In the genomic region with DNA sequence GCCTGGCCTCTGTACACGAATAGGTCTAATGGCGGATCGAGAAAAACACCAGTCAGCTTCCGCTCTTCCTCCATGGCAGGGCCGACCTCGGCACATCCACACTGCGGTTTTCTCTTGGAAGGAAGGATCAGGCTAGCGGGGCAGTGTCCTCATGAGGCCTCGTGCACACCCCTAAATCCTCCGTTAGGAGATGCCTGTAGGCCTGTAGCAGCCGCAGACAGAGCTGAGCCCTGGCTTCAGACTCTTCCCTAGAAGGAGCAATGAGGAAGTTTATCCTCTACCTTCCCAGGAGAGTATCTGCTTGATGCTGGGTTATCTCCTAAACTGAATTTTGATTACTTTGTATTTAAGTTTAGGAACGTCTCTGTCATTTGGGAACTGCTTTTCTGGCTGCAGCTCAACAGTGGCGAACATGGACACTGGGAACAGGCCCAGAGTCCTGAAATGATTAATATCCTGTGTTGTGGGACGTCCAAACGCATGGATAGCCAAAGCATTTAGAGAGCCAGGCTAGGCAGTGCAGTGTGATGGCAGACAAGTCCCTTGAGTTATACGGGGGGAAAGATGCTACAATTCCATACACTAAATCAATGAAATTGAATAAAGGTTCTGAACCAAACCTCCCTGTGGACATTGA, we compare ENCODE assay signal across 10 cellular contexts. TPM values are rescaled to one million over a fixed set of nuclear protein-coding genes. Genes with fewer than 3 reads are reported as not detected.
DNase-seq lines count a peak whose midpoint lies in the region; ATAC-seq and TF ChIP-seq lines count a peak whose summit lies in the region.
"Had no signal": no experiment of that assay in that cellular context is flagged by ENCODE, and none has a peak within 500 bp of the region (broad histone marks: within the 10 kb centered on the region; RNA-seq: fewer than 3 reads in every experiment).

No MANE protein-coding gene starts in this region.

- H3K9me3 Mint-ChIP-seq in MCF 10A (ENCODE audit: unreplicated experiment), result no peaks in the 10 kb centered on the region
- no peaks in the 10 kb centered on the region for H3K9me3 Mint-ChIP-seq in effector memory CD8-positive, alpha-beta T cell

- peak overlapping the region; percentile 62 for H3K4me3 Mint-ChIP-seq in MCF 10A (ENCODE audit: unreplicated experiment)
- no peak overlapping the region for H3K4me3 Mint-ChIP-seq in effector memory CD8-positive, alpha-beta T cell

- H3K27ac Mint-ChIP-seq in MCF 10A (ENCODE audit: low read depth, unreplicated experiment), result peak overlapping the region; percentile 99
- no peak overlapping the region for H3K27ac Mint-ChIP-seq in effector memory CD8-positive, alpha-beta T cell

- 55 to 76% (median 71%) methylated on average over 14 to 16 of the region's 16 CpGs for WGBS in stomach, 5 donors

- TF ChIP-seq POLR2A in stomach (IDR thresholded peaks at IDR 0.05), result no peak

- no peak for TF ChIP-seq EP300 in stomach (IDR thresholded peaks at IDR 0.05)

- no peaks in the 10 kb centered on the region for H3K36me3 ChIP-seq in stomach
- H3K36me3 ChIP-seq: ovary had no signal

- no peak overlapping the region for H3K4me3 ChIP-seq in stomach
- H3K4me3 ChIP-seq: ovary had no signal

- H3K27me3 Mint-ChIP-seq in MCF 10A (ENCODE audit: insufficient read depth, unreplicated experiment), result no peaks in the 10 kb centered on the region
- H3K27me3 Mint-ChIP-seq in effector memory CD8-positive, alpha-beta T cell, result peaks cover 14 to 21% of the 10 kb centered on the region in 2 donors

- H3K9me3 ChIP-seq in stomach, result no peaks in the 10 kb centered on the region
- H3K9me3 ChIP-seq: ovary had no signal

- peaks cover 10 to 25% (median 16%) of the 10 kb centered on the region in 4 donors for H3K4me1 ChIP-seq in stomach

- DNase-seq in HCEC 1CT, result peak; percentile 46
- DNase-seq in MCF 10A (ENCODE audit: unreplicated experiment), result peak; percentile 57
- peak; percentile 50 for DNase-seq in kidney tubule cell (ENCODE audit: low spot score)
- DNase-seq in stomach, result no peak
- no peak for DNase-seq in stimulated activated naive CD4-positive, alpha-beta T cell treated with Interleukin-2 at 50 U/mL for 16 hours (lab: John Stamatoyannopoulos, UW)
- DNase-seq in mesenteric fat pad (ENCODE audit: low spot score), result no peak
- DNase-seq in effector memory CD8-positive, alpha-beta T cell, result no peak
- no peak for DNase-seq in NCI-H2029 (lab: John Stamatoyannopoulos, UW)
- DNase-seq: activated effector memory CD4-positive, alpha-beta T cell treated with Interleukin-2 at 50 U/mL for 16 hours had no signal

- TF ChIP-seq CTCF in MCF 10A (IDR thresholded peaks at IDR 0.05; ENCODE audit: unreplicated experiment) (no peak), stomach (IDR thresholded peaks at IDR 0.05) (no peak)

- no peaks in the 10 kb centered on the region for H3K27me3 ChIP-seq in stomach
- H3K27me3 ChIP-seq: ovary had no signal

- peaks cover 57% of the 10 kb centered on the region for H3K4me1 Mint-ChIP-seq in MCF 10A (ENCODE audit: insufficient read depth, unreplicated experiment)
- H3K4me1 Mint-ChIP-seq in effector memory CD8-positive, alpha-beta T cell (ENCODE audit: low read depth in 2 of 2), result peaks cover 5% of the 10 kb centered on the region in 2 donors

- CTCF ChIA-PET in MCF 10A (lab: Yijun Ruan, JAX), result interaction anchor here (0.6 to 16.8 kb wide), 14 partner anchors 11 to 551 kb away, joined by 3 to 242 read pairs (median 5); no protein-coding TSS in a partner anchor

- POLR2A ChIA-PET in MCF 10A (lab: Yijun Ruan, JAX), result interaction anchor here (0.6 to 10.9 kb wide), 27 partner anchors 10 to 408 kb away, joined by 3 to 204 read pairs (median 5); a partner anchor contains a TSS

- peak overlapping the region; percentile 25 to 77 (median 45) for H3K27ac ChIP-seq in stomach

- H3K36me3 Mint-ChIP-seq in MCF 10A (ENCODE audit: insufficient read depth, unreplicated experiment), result no peaks in the 10 kb centered on the region
- no peaks in the 10 kb centered on the region for H3K36me3 Mint-ChIP-seq in effector memory CD8-positive, alpha-beta T cell (ENCODE audit: insufficient read depth)

- TSS peak; percentile 95 for BruUV-seq in MCF 10A (replicated peaks; lab: Mats Ljungman, UMichigan)

- intact Hi-C loops in MCF 10A (cut with micrococcal nuclease), result loop anchor here (1.0 to 10.0 kb wide), 4 partner anchors 16 to 1056 kb away; a partner anchor contains a TSS
- intact Hi-C loops in stomach (cut with DNase I; ENCODE audit: low total_unique reads), result no loop called here

- no peak for ATAC-seq in effector memory CD8-positive, alpha-beta T cell (replicated peaks)

RNA-seq across cellular contexts. Expression of a gene that starts 16.5 kb away (rescaled TPM):
- total RNA-seq in MCF 10A (2022) (71.6 and 88.4 TPM in 2 replicates), stomach (100 to 1,000 TPM in 1 of 5 donors, 10 to 100 TPM in 3, 1 to 10 TPM in 1; 7.1 to 132 (median 38.0) TPM), mesenteric fat pad (43.6 TPM)
- polyA plus RNA-seq in stomach, result 10 to 100 TPM in 2 of 3 donors, 1 to 10 TPM in 1; 8.4 to 17.1 (median 13.1) TPM

Comparison
In these comparisons a context has a peak if more than half of its experiments do, and no peak if none do; other contexts are left out.
1. DNase-seq: peak in HCEC 1CT (single experiment), MCF 10A (single experiment) and kidney tubule cell (single experiment); none in stomach (single experiment), stimulated activated naive CD4-positive, alpha-beta T cell treated with Interleukin-2 at 50 U/mL for 16 hours (single experiment), mesenteric fat pad (single experiment), effector memory CD8-positive, alpha-beta T cell (0 of 3) and NCI-H2029 (single experiment).